In genomic region chr3:20326537-20326936, GRCh38 we compare ENCODE assay signal across 17 cellular contexts.
"Had no signal": no experiment of that assay in that cellular context is flagged by ENCODE, and none has a peak within 500 bp of the region (broad histone marks: within the 10 kb centered on the region; RNA-seq: fewer than 3 reads in every experiment).

No MANE protein-coding gene starts in this region.

- H3K27ac Mint-ChIP-seq: activated naive CD4-positive, alpha-beta T cell treated with anti-CD3 and anti-CD28 coated beads, Interleukin-2, amount 50 U/mL, for 72 hours; effector memory CD8-positive, alpha-beta T cell; T-helper 2 cell treated with Interferon-gamma antibody and Interleukin-4, amounts not matched to agents 5 μg/mL and 100 μg/mL, for 36 hours had no signal

- H3K27me3 Mint-ChIP-seq: effector memory CD8-positive, alpha-beta T cell had no signal

- ATAC-seq: activated naive CD4-positive, alpha-beta T cell treated with anti-CD3 and anti-CD28 coated beads, Interleukin-2, amount 50 U/mL, for 72 hours; effector memory CD8-positive, alpha-beta T cell; left cardiac atrium; lower lobe of right lung had no signal

- H3K27me3 ChIP-seq: stomach had no signal

- H3K27ac ChIP-seq: lower lobe of right lung, parathyroid adenoma had no signal

- H3K36me3 Mint-ChIP-seq: activated naive CD4-positive, alpha-beta T cell treated with anti-CD3 and anti-CD28 coated beads, Interleukin-2, amount 50 U/mL, for 72 hours had no signal

- H3K4me3 Mint-ChIP-seq: effector memory CD8-positive, alpha-beta T cell; T-helper 2 cell treated with Interferon-gamma antibody and Interleukin-4, amounts not matched to agents 5 μg/mL and 100 μg/mL, for 36 hours had no signal

- H3K9me3 ChIP-seq: lower lobe of right lung, stomach had no signal

- FAIRE-seq: urothelium cell line had no signal

- H2AFZ ChIP-seq: parathyroid adenoma had no signal

- H3K36me3 ChIP-seq: lower lobe of right lung, stomach had no signal

- H3K9ac ChIP-seq: parathyroid adenoma had no signal

- H3K4me3 ChIP-seq: lower lobe of right lung, stomach had no signal

- H3K4me1 ChIP-seq: lower lobe of right lung, parathyroid adenoma had no signal

- H3K79me2 ChIP-seq: parathyroid adenoma had no signal

- DNase-seq: activated T-cell treated with anti-CD3 and anti-CD28 coated beads, Interleukin-2, amount 50 U/mL, for 1 hour; anterior cingulate cortex; caudate nucleus; cortex of kidney; effector memory CD8-positive, alpha-beta T cell; erythroblast; glutamatergic neuron; left cardiac atrium; lower lobe of right lung; midbrain; retina; stimulated activated CD4-positive, alpha-beta T cell treated with anti-CD3 and anti-CD28 coated beads, Interleukin-4, amount 100 ng/mL, for 4 hours; stomach had no signal

- H3K9me3 Mint-ChIP-seq: activated naive CD4-positive, alpha-beta T cell treated with anti-CD3 and anti-CD28 coated beads, Interleukin-2, amount 50 U/mL, for 72 hours; effector memory CD8-positive, alpha-beta T cell; T-helper 2 cell treated with Interferon-gamma antibody and Interleukin-4, amounts not matched to agents 5 μg/mL and 100 μg/mL, for 36 hours had no signal
